In the genomic region with DNA sequence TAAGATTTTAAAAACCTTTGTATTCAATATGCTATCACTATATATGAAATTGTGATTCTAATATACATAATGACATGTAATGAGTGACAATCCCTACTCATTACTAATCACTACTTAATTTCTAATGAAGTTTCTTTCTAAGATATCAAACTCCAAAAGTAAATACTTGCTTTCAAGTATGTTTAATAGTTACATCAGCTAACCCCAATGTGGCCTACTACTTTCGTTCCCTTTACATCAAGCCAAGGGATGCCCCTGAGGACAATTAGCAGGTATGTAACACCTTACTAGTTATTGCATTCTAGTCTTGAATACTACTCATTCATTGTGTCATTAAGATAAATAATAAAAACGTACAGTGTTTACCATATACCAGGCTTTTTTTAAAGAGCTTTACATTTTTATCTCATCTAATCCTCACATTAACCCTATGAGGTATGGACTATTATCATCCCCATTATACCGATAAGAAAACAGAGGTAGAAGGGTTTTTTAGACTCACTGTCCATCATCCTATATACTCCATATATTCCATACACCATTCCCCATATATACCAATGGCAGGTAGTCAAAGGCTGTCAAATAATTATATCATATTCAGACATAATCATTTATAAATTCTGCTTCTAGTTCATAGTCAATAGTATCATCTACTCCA, we compare ENCODE assay signal across 8 cellular contexts. TPM values are rescaled to one million over a fixed set of nuclear protein-coding genes. Genes with fewer than 3 reads are reported as not detected.
DNase-seq lines count a peak whose midpoint lies in the region; ATAC-seq and TF ChIP-seq lines count a peak whose summit lies in the region.

No MANE protein-coding gene starts in this region.

- H3K4me1 ChIP-seq in adipocyte (ENCODE audit: control insufficient read depth, insufficient read depth, low read length): peaks cover 30% of the 10 kb centered on the region
- peaks cover 5 to 42% (median 20%) of the 10 kb centered on the region in 4 donors for H3K4me1 ChIP-seq in liver (ENCODE audit: control insufficient read depth in 4 of 4, insufficient read depth in 4 of 4, low read length in 3 of 4)
- peaks cover 21 to 30% of the 10 kb centered on the region in 2 donors for H3K4me1 ChIP-seq in thyroid gland

- no peak for TF ChIP-seq POLR2A in thyroid gland (IDR thresholded peaks at IDR 0.05)

- H3K9me3 Mint-ChIP-seq in activated T-cell treated with anti-CD3 and anti-CD28 coated beads, Interleukin-2, amount 50 U/mL, for 4 hours: no peaks in the 10 kb centered on the region

- peak overlapping the region in 1 of 2 donors; percentile 25 for H3K27ac ChIP-seq in liver (ENCODE audit: low read depth in 1 of 2, low read length in 2 of 2)
- H3K27ac ChIP-seq in thyroid gland: peak overlapping the region; percentile 99 to 100 (median 99)

- TF ChIP-seq CTCF in liver (IDR thresholded peaks at IDR 0.05; ENCODE audit: low read depth, low read length, missing input control) (no peak), thyroid gland (IDR thresholded peaks at IDR 0.05) (no peak)

- H3K27me3 Mint-ChIP-seq in activated T-cell treated with anti-CD3 and anti-CD28 coated beads, Interleukin-2, amount 50 U/mL, for 4 hours (ENCODE audit: low read depth): no peaks in the 10 kb centered on the region

- H3K27me3 ChIP-seq in adipocyte (replicated peaks; ENCODE audit: control insufficient read depth, insufficient read depth, low read length) (no peaks in the 10 kb centered on the region), liver (ENCODE audit: control insufficient read depth in 4 of 4, insufficient read depth in 4 of 4, low read length in 3 of 4) (no peaks in the 10 kb centered on the region), thyroid gland (no peaks in the 10 kb centered on the region)

- H3K9ac ChIP-seq in adipocyte (ENCODE audit: low read length) (peak overlapping the region; percentile 100), liver (ENCODE audit: low read depth in 1 of 2, low read length in 2 of 2) (peak overlapping the region; percentile 99)

- H3K36me3 ChIP-seq in adipocyte (ENCODE audit: control insufficient read depth, insufficient read depth, low read length, severe bottlenecking): peaks cover 50% of the 10 kb centered on the region
- H3K36me3 ChIP-seq in liver (ENCODE audit: control insufficient read depth in 4 of 4, insufficient read depth in 3 of 4, low read depth in 1 of 4, low read length in 3 of 4): peaks cover 4 to 27% (median 25%) of the 10 kb centered on the region in 4 donors
- peaks cover 16% of the 10 kb centered on the region in 2 donors for H3K36me3 ChIP-seq in thyroid gland

- peaks cover 23% of the 10 kb centered on the region for H3K4me1 Mint-ChIP-seq in activated T-cell treated with anti-CD3 and anti-CD28 coated beads, Interleukin-2, amount 50 U/mL, for 4 hours (ENCODE audit: low read depth)

- H3K4me3 Mint-ChIP-seq in activated T-cell treated with anti-CD3 and anti-CD28 coated beads, Interleukin-2, amount 50 U/mL, for 4 hours: peak overlapping the region; percentile 99

- 2% methylated on average over 3 of the region's 3 CpGs for WGBS in liver
- 3 to 5% methylated on average over 3 of the region's 3 CpGs for WGBS in thyroid gland, 2 donors

- no peak for ATAC-seq in activated T-cell treated with anti-CD3 and anti-CD28 coated beads, Interleukin-2, amount 50 U/mL, for 4 hours
- no peak for ATAC-seq in HG02623 (IDR thresholded peaks at IDR 0.05; ENCODE audit: unreplicated experiment)

- no peak for DNase-seq in activated T-cell treated with anti-CD3 and anti-CD28 coated beads, Interleukin-2, amount 50 U/mL, for 4 hours
- DNase-seq in activated T-cell treated with anti-CD3 and anti-CD28 coated beads, Interleukin-2, amount 50 U/mL, for 48 hours: no peak
- DNase-seq in adipocyte (ENCODE audit: low read depth) (no peak), thyroid gland (no peak), T-helper 9 cell (no peak), NCI-H524 treated with DMSO at 0.1 percent for 48 hours (lab: John Stamatoyannopoulos, UW) (no peak)

- intact Hi-C loops in thyroid gland (cut with DNase I): no loop called here

- H3K36me3 Mint-ChIP-seq in activated T-cell treated with anti-CD3 and anti-CD28 coated beads, Interleukin-2, amount 50 U/mL, for 4 hours (ENCODE audit: insufficient read depth): peaks cover 41% of the 10 kb centered on the region

- no peak for TF ChIP-seq RAD21 in liver (IDR thresholded peaks at IDR 0.05)

- no peaks in the 10 kb centered on the region for H3K9me3 ChIP-seq in adipocyte (ENCODE audit: control insufficient read depth, low read length)
- H3K9me3 ChIP-seq in liver (ENCODE audit: control insufficient read depth in 4 of 4, low read length in 3 of 4): no peaks in the 10 kb centered on the region
- no peaks in the 10 kb centered on the region for H3K9me3 ChIP-seq in thyroid gland

- H3K4me3 ChIP-seq in adipocyte (ENCODE audit: low read length) (peak overlapping the region; percentile 99), liver (ENCODE audit: low read depth in 1 of 3, low read length in 3 of 3) (peak overlapping the region; percentile 84 to 100 (median 96)), thyroid gland (replicated peaks in 1 of 3) (peak overlapping the region; percentile 48 to 94 (median 91))

TF ChIP-seq in liver, 16 proteins besides CTCF, POLR2A, EP300 and RAD21:
- TF ChIP-seq YY1 (IDR thresholded peaks at IDR 0.05) (no peak), TAF1 (conservative IDR thresholded peaks at IDR 0.05) (no peak), NR2F2 (IDR thresholded peaks at IDR 0.05) (no peak), EGR1 (IDR thresholded peaks at IDR 0.05; ENCODE audit: low read depth in 2 of 2) (no peak), JUND (IDR thresholded peaks at IDR 0.05) (no peak), FOXA2 (IDR thresholded peaks at IDR 0.05) (no peak), MAX (IDR thresholded peaks at IDR 0.05) (no peak), GABPA (IDR thresholded peaks at IDR 0.05 in 1 of 2, conservative IDR thresholded peaks at IDR 0.05 in 1 of 2) (no peak), HNF4A (conservative IDR thresholded peaks at IDR 0.05) (no peak), SP1 (IDR thresholded peaks at IDR 0.05) (no peak), FOXA1 (IDR thresholded peaks at IDR 0.05) (no peak), HNF4G (IDR thresholded peaks at IDR 0.05) (no peak), ATF3 (IDR thresholded peaks at IDR 0.05) (no peak), RXRA (IDR thresholded peaks at IDR 0.05) (no peak)
- TF ChIP-seq, protein P1, sequence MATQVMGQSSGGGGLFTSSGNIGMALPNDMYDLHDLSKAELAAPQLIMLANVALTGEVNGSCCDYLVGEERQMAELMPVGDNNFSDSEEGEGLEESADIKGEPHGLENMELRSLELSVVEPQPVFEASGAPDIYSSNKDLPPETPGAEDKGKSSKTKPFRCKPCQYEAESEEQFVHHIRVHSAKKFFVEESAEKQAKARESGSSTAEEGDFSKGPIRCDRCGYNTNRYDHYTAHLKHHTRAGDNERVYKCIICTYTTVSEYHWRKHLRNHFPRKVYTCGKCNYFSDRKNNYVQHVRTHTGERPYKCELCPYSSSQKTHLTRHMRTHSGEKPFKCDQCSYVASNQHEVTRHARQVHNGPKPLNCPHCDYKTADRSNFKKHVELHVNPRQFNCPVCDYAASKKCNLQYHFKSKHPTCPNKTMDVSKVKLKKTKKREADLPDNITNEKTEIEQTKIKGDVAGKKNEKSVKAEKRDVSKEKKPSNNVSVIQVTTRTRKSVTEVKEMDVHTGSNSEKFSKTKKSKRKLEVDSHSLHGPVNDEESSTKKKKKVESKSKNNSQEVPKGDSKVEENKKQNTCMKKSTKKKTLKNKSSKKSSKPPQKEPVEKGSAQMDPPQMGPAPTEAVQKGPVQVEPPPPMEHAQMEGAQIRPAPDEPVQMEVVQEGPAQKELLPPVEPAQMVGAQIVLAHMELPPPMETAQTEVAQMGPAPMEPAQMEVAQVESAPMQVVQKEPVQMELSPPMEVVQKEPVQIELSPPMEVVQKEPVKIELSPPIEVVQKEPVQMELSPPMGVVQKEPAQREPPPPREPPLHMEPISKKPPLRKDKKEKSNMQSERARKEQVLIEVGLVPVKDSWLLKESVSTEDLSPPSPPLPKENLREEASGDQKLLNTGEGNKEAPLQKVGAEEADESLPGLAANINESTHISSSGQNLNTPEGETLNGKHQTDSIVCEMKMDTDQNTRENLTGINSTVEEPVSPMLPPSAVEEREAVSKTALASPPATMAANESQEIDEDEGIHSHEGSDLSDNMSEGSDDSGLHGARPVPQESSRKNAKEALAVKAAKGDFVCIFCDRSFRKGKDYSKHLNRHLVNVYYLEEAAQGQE (IDR thresholded peaks at IDR 0.05): no peak
- TF ChIP-seq, protein P2, sequence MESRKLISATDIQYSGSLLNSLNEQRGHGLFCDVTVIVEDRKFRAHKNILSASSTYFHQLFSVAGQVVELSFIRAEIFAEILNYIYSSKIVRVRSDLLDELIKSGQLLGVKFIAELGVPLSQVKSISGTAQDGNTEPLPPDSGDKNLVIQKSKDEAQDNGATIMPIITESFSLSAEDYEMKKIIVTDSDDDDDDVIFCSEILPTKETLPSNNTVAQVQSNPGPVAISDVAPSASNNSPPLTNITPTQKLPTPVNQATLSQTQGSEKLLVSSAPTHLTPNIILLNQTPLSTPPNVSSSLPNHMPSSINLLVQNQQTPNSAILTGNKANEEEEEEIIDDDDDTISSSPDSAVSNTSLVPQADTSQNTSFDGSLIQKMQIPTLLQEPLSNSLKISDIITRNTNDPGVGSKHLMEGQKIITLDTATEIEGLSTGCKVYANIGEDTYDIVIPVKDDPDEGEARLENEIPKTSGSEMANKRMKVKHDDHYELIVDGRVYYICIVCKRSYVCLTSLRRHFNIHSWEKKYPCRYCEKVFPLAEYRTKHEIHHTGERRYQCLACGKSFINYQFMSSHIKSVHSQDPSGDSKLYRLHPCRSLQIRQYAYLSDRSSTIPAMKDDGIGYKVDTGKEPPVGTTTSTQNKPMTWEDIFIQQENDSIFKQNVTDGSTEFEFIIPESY (IDR thresholded peaks at IDR 0.05): no peak

RNA-seq across cellular contexts. Expression of gene PPP1R15B, which starts 4.2 kb away (rescaled TPM):
- 10 to 100 TPM; 71.7 to 80.1 (median 72.9) TPM for total RNA-seq in activated T-cell treated with anti-CD3 and anti-CD28 coated beads, Interleukin-2, amount 50 U/mL, for 4 hours
- 10 to 100 TPM; 36.7 to 54.0 TPM for total RNA-seq in liver
- 10 to 100 TPM; 13.0 to 15.5 TPM for polyA plus RNA-seq in liver
- 10 to 100 TPM; 63.0 to 89.8 (median 66.2) TPM for total RNA-seq in thyroid gland

RNA-seq across cellular contexts. Expression of gene PLEKHA6, which starts 47.7 kb away (rescaled TPM):
- under 1 TPM; 0.19 to 0.61 (median 0.29) TPM for total RNA-seq in activated T-cell treated with anti-CD3 and anti-CD28 coated beads, Interleukin-2, amount 50 U/mL, for 4 hours
- total RNA-seq in liver (10 to 100 TPM in 1 of 2 donors, 1 to 10 TPM in 1; 5.3 to 12.8 TPM), thyroid gland (1 to 10 TPM; 2.9 to 8.9 (median 4.0) TPM)
- 1 to 10 TPM; 6.7 to 8.5 TPM for polyA plus RNA-seq in liver
